Comparison of ENCODE assay signal across 1 cellular context in genomic region chr7:132424821-132425739, GRCh38.
A peak's percentile ranks its signal among the peaks of the same experiment; 100 is the strongest.
TF ChIP-seq lines count a peak whose summit lies in the region.

No MANE protein-coding gene starts in this region.

TF ChIP-seq in H1, 55 proteins besides CTCF, POLR2A, EP300 and RAD21:
- TF ChIP-seq CREB1 (IDR thresholded peaks at IDR 0.05) (peak; percentile 76), TBP (IDR thresholded peaks at IDR 0.05; ENCODE audit: low read depth, low read length) (no peak)
